In genomic region chr2:236294647-236295046, GRCh38 we compare ENCODE assay signal across 33 cellular contexts. TPM values are rescaled to one million over a fixed set of nuclear protein-coding genes. Genes with fewer than 3 reads are reported as not detected.
"Had no signal": no experiment of that assay in that cellular context is flagged by ENCODE, and none has a peak within 500 bp of the region (broad histone marks: within the 10 kb centered on the region; RNA-seq: fewer than 3 reads in every experiment).

No MANE protein-coding gene starts in this region.

- H3K27ac ChIP-seq: neural progenitor cell, pancreas, prostate gland, right lobe of liver, sigmoid colon, suprapubic skin, testis, tibial artery, transverse colon, upper lobe of right lung, uterus had no signal

- DNase-seq: naive thymus-derived CD4-positive, alpha-beta T cell; natural killer cell; occipital lobe; pancreas; retina; right cardiac atrium; right lobe of liver; sigmoid colon; small intestine; stimulated activated CD4-positive, alpha-beta T cell treated with anti-CD3 and anti-CD28 coated beads, Interleukin-15, amount 100 ng/mL, for 24 hours; stimulated activated CD4-positive, alpha-beta T cell treated with anti-CD3 and anti-CD28 coated beads, Interleukin-2, amount 100 ng/mL, for 24 hours; stimulated activated CD4-positive, alpha-beta T cell treated with anti-CD3 and anti-CD28 coated beads, Interleukin-2, amount 100 ng/mL, for 48 hours; stimulated activated CD4-positive, alpha-beta T cell treated with anti-CD3 and anti-CD28 coated beads, Interleukin-4, amount 100 ng/mL, for 24 hours; stimulated activated naive B cell treated with anti-CD40 and anti-IgM and Interleukin-4, amounts not matched to agents 10 μg/mL and 1 μg/mL and 100 μg/mL, for 72 hours; stimulated activated naive CD4-positive, alpha-beta T cell treated with Interleukin-2 at 50 U/mL for 16 hours; substantia nigra; testis; tibial artery; transverse colon; upper lobe of right lung; uterus had no signal

- H3K27me3 ChIP-seq: neural progenitor cell, pancreas, right lobe of liver, testis, tibial artery, upper lobe of right lung, uterus had no signal

- H3K9me3 Mint-ChIP-seq: natural killer cell; neural progenitor cell; stimulated activated effector memory CD8-positive, alpha-beta T cell treated with anti-CD3 and anti-CD28 coated beads, Interleukin-12 subunit alpha, Interleukin-12 subunit beta, amount 100 ng/mL, for 72 hours; stimulated activated naive B cell treated with anti-CD40 and anti-IgM and Interleukin-4, amounts not matched to agents 10 μg/mL and 1 μg/mL and 100 μg/mL, for 72 hours; stimulated activated naive CD8-positive, alpha-beta T cell treated with anti-CD3 and anti-CD28 coated beads, Interleukin-15, Interleukin-2, amounts not matched to agents 100 ng/mL and 50 ng/mL, for 24 hours; type B pancreatic cell had no signal

- H3K4me3 ChIP-seq: neural progenitor cell, pancreas, prostate gland, right lobe of liver, sigmoid colon, suprapubic skin, testis, tibial artery, transverse colon, upper lobe of right lung, uterus had no signal

- H3K4me3 Mint-ChIP-seq: naive thymus-derived CD4-positive, alpha-beta T cell; natural killer cell; nephron; neural progenitor cell; stimulated activated effector memory CD8-positive, alpha-beta T cell treated with anti-CD3 and anti-CD28 coated beads, Interleukin-12 subunit alpha, Interleukin-12 subunit beta, amount 100 ng/mL, for 72 hours; stimulated activated naive B cell treated with anti-CD40 and anti-IgM and Interleukin-4, amounts not matched to agents 10 μg/mL and 1 μg/mL and 100 μg/mL, for 72 hours; stimulated activated naive CD8-positive, alpha-beta T cell treated with anti-CD3 and anti-CD28 coated beads, Interleukin-15, Interleukin-2, amounts not matched to agents 100 ng/mL and 50 ng/mL, for 24 hours; type B pancreatic cell had no signal

- H3K4me1 Mint-ChIP-seq: naive thymus-derived CD4-positive, alpha-beta T cell; natural killer cell; nephron; neural progenitor cell; stimulated activated effector memory CD8-positive, alpha-beta T cell treated with anti-CD3 and anti-CD28 coated beads, Interleukin-12 subunit alpha, Interleukin-12 subunit beta, amount 100 ng/mL, for 72 hours; stimulated activated naive B cell treated with anti-CD40 and anti-IgM and Interleukin-4, amounts not matched to agents 10 μg/mL and 1 μg/mL and 100 μg/mL, for 72 hours had no signal

- H3K9me3 ChIP-seq: pancreas, prostate gland, right lobe of liver, sigmoid colon, suprapubic skin, testis, tibial artery, transverse colon, upper lobe of right lung, uterus had no signal

- H3K4me1 ChIP-seq: neural progenitor cell, pancreas, prostate gland, right lobe of liver, sigmoid colon, suprapubic skin, testis, tibial artery, transverse colon, upper lobe of right lung, uterus had no signal

- ATAC-seq: naive thymus-derived CD4-positive, alpha-beta T cell; natural killer cell; pancreas; right cardiac atrium; right lobe of liver; stimulated activated effector memory CD8-positive, alpha-beta T cell treated with anti-CD3 and anti-CD28 coated beads, Interleukin-12 subunit alpha, Interleukin-12 subunit beta, amount 100 ng/mL, for 72 hours; stimulated activated naive B cell treated with anti-CD40 and anti-IgM and Interleukin-4, amounts not matched to agents 10 μg/mL and 1 μg/mL and 100 μg/mL, for 72 hours; upper lobe of right lung had no signal

- H3K36me3 ChIP-seq: neural progenitor cell, pancreas, prostate gland, right lobe of liver, sigmoid colon, suprapubic skin, tibial artery, transverse colon, upper lobe of right lung, uterus had no signal

- H3K36me3 Mint-ChIP-seq: natural killer cell; neural progenitor cell; stimulated activated effector memory CD8-positive, alpha-beta T cell treated with anti-CD3 and anti-CD28 coated beads, Interleukin-12 subunit alpha, Interleukin-12 subunit beta, amount 100 ng/mL, for 72 hours; stimulated activated naive B cell treated with anti-CD40 and anti-IgM and Interleukin-4, amounts not matched to agents 10 μg/mL and 1 μg/mL and 100 μg/mL, for 72 hours; type B pancreatic cell had no signal

- H3K27ac Mint-ChIP-seq: naive thymus-derived CD4-positive, alpha-beta T cell; natural killer cell; nephron; neural progenitor cell; stimulated activated effector memory CD8-positive, alpha-beta T cell treated with anti-CD3 and anti-CD28 coated beads, Interleukin-12 subunit alpha, Interleukin-12 subunit beta, amount 100 ng/mL, for 72 hours; stimulated activated naive B cell treated with anti-CD40 and anti-IgM and Interleukin-4, amounts not matched to agents 10 μg/mL and 1 μg/mL and 100 μg/mL, for 72 hours; stimulated activated naive CD8-positive, alpha-beta T cell treated with anti-CD3 and anti-CD28 coated beads, Interleukin-15, Interleukin-2, amounts not matched to agents 100 ng/mL and 50 ng/mL, for 24 hours; type B pancreatic cell had no signal

RNA-seq across cellular contexts. Expression of gene ASB18, which starts 30.4 kb away (rescaled TPM):
- total RNA-seq: naive thymus-derived CD4-positive, alpha-beta T cell; natural killer cell; osteoblast; pancreas; posterior vena cava; prostate gland; pulmonary artery endothelial cell; right lobe of liver; sigmoid colon; transverse colon; upper lobe of right lung; urinary bladder; uterus had no signal
- polyA plus RNA-seq: naive thymus-derived CD4-positive, alpha-beta T cell; neural cell; pancreas; sigmoid colon; small intestine; urinary bladder had no signal
